Comparison of ENCODE assay signal across 12 cellular contexts in the genomic region with DNA sequence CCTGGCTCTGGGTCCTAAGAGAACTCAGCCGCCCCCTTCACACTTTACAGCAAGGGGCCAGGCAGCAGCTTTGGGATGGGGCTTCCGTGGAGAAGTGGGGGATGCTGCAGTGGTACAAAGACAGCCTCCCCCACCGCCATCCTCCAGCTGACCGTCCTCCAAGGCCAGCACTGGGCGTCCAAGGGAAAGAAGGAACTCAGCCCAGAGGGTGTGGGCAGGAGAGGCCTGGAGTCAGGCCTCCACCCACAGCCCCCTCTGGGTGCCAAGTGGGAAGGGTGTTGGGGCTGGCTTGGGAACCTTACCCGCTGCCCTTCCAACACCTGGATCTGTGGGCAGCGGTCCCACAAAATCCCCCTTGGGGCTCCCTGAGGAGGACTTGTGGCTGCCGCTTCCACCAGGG. TPM values are rescaled to one million over a fixed set of nuclear protein-coding genes. Genes with fewer than 3 reads are reported as not detected.
A peak's percentile ranks its signal among the peaks of the same experiment; 100 is the strongest.
DNase-seq lines count a peak whose midpoint lies in the region; ATAC-seq and TF ChIP-seq lines count a peak whose summit lies in the region.
"Had no signal": no experiment of that assay in that cellular context is flagged by ENCODE, and none has a peak within 500 bp of the region (broad histone marks: within the 10 kb centered on the region; RNA-seq: fewer than 3 reads in every experiment).

No MANE protein-coding gene starts in this region.

- H3K4me3 ChIP-seq in left ventricle myocardium inferior (peak overlapping the region; percentile 74), uterus (no peak overlapping the region)
- H3K4me3 ChIP-seq in naive thymus-derived CD4-positive, alpha-beta T cell (ENCODE audit: low read length), result peak overlapping the region; percentile 94

- H3K27me3 Mint-ChIP-seq in activated T-helper 2 cell treated with anti-CD3 and anti-CD28 coated beads, Interferon-gamma antibody, Interleukin-2, Interleukin-4, amounts not matched to agents 10 μg/mL and 5 μg/mL and 100 μg/mL, durations not matched to agents 14 hours and 24 hours and 36 hours (ENCODE audit: low read depth), result peaks cover 8% of the 10 kb centered on the region
- peaks cover 0 to 2% (median 0%) of the 10 kb centered on the region in 5 donors for H3K27me3 Mint-ChIP-seq in naive thymus-derived CD4-positive, alpha-beta T cell

- POLR2A ChIA-PET in naive thymus-derived CD4-positive, alpha-beta T cell (lab: Charles Lee), result interaction anchor here (0.6 to 10.8 kb wide), 9 partner anchors 8 to 224 kb away, joined by 3 to 552 read pairs (median 5); partner anchors contain the start of genes GMEB2, LIME1, PPDPF and RTEL1

- H3K36me3 ChIP-seq in left ventricle myocardium inferior, result no peaks in the 10 kb centered on the region
- H3K36me3 ChIP-seq in naive thymus-derived CD4-positive, alpha-beta T cell (ENCODE audit: control insufficient read depth in 2 of 3, insufficient read depth in 3 of 3, low read length in 3 of 3), result peaks cover 0 to 9% (median 0%) of the 10 kb centered on the region in 3 experiments
- H3K36me3 ChIP-seq in uterus, result no peaks in the 10 kb centered on the region

- H3K9me3 Mint-ChIP-seq in activated T-helper 2 cell treated with anti-CD3 and anti-CD28 coated beads, Interferon-gamma antibody, Interleukin-2, Interleukin-4, amounts not matched to agents 10 μg/mL and 5 μg/mL and 100 μg/mL, durations not matched to agents 14 hours and 24 hours and 36 hours, result no peaks in the 10 kb centered on the region
- no peaks in the 10 kb centered on the region for H3K9me3 Mint-ChIP-seq in naive thymus-derived CD4-positive, alpha-beta T cell
- H3K9me3 Mint-ChIP-seq: brain had no signal

- intact Hi-C loops in left ventricle myocardium inferior (cut with micrococcal nuclease) (no loop called here), left cardiac atrium (cut with DNase I) (no loop called here), uterus (cut with DNase I; ENCODE audit: low total_unique reads) (no loop called here)
- intact Hi-C loops in activated T-helper 2 cell treated with anti-CD3 and anti-CD28 coated beads, Interferon-gamma antibody, Interleukin-2, Interleukin-4, amounts not matched to agents 10 μg/mL and 5 μg/mL and 100 μg/mL, durations not matched to agents 14 hours and 24 hours and 36 hours (cut with micrococcal nuclease), result no loop called here
- intact Hi-C loops in naive thymus-derived CD4-positive, alpha-beta T cell (cut with micrococcal nuclease), result no loop called here

- no peak for TF ChIP-seq CTCF in left ventricle myocardium inferior (IDR thresholded peaks at IDR 0.05; ENCODE audit: borderline replicate concordance)
- no peak for TF ChIP-seq CTCF in uterus (IDR thresholded peaks at IDR 0.05)

- H3K27ac ChIP-seq in left ventricle myocardium inferior (replicated peaks) (peak overlapping the region; percentile 97), uterus (peak overlapping the region; percentile 5 to 73)
- H3K27ac ChIP-seq in naive thymus-derived CD4-positive, alpha-beta T cell (ENCODE audit: low read depth, low read length), result peak overlapping the region; percentile 78

- H3K27me3 ChIP-seq in left ventricle myocardium inferior (ENCODE audit: low read depth) (no peaks in the 10 kb centered on the region), uterus (no peaks in the 10 kb centered on the region)
- H3K27me3 ChIP-seq in naive thymus-derived CD4-positive, alpha-beta T cell (ENCODE audit: control insufficient read depth in 2 of 2, insufficient read depth in 2 of 2, low read length in 2 of 2), result no peaks in the 10 kb centered on the region

- H3K4me1 Mint-ChIP-seq in activated T-helper 2 cell treated with anti-CD3 and anti-CD28 coated beads, Interferon-gamma antibody, Interleukin-2, Interleukin-4, amounts not matched to agents 10 μg/mL and 5 μg/mL and 100 μg/mL, durations not matched to agents 14 hours and 24 hours and 36 hours (ENCODE audit: low read depth), result peaks cover 38% of the 10 kb centered on the region
- H3K4me1 Mint-ChIP-seq in naive thymus-derived CD4-positive, alpha-beta T cell, result peaks cover 23 to 49% (median 37%) of the 10 kb centered on the region in 7 donors

- CTCF ChIA-PET in naive thymus-derived CD4-positive, alpha-beta T cell (lab: Charles Lee), result no interaction called here

- H3K9me3 ChIP-seq in left ventricle myocardium inferior (replicated peaks) (no peaks in the 10 kb centered on the region), uterus (no peaks in the 10 kb centered on the region)
- H3K9me3 ChIP-seq in naive thymus-derived CD4-positive, alpha-beta T cell (ENCODE audit: control insufficient read depth in 2 of 3, low read length in 3 of 3), result no peaks in the 10 kb centered on the region

- no peak for DNase-seq in left ventricle myocardium inferior
- no peak for DNase-seq in left cardiac atrium
- no peak for DNase-seq in activated T-helper 2 cell treated with anti-CD3 and anti-CD28 coated beads, Interferon-gamma antibody, Interleukin-2, Interleukin-4, amounts not matched to agents 10 μg/mL and 5 μg/mL and 100 μg/mL, durations not matched to agents 14 hours and 24 hours and 36 hours (ENCODE audit: low spot score)
- no peak for DNase-seq in naive thymus-derived CD4-positive, alpha-beta T cell
- no peak for DNase-seq in uterus
- DNase-seq in MV-4-11 (lab: John Stamatoyannopoulos, UW), result no peak
- DNase-seq in NOMO-1 treated with DMSO at 0.1 percent for 48 hours (lab: John Stamatoyannopoulos, UW; ENCODE audit: unreplicated experiment), result no peak
- DNase-seq: NCI-H69, nucleus accumbens had no signal

- ATAC-seq in left cardiac atrium, result no peak
- no peak for ATAC-seq in naive thymus-derived CD4-positive, alpha-beta T cell
- ATAC-seq in GM18502 (IDR thresholded peaks at IDR 0.05; ENCODE audit: poor library complexity, unreplicated experiment), result no peak
- ATAC-seq: esophagus mucosa had no signal

- peaks cover 33% of the 10 kb centered on the region for H3K4me1 ChIP-seq in left ventricle myocardium inferior
- peaks cover 27 to 37% of the 10 kb centered on the region in 2 donors for H3K4me1 ChIP-seq in naive thymus-derived CD4-positive, alpha-beta T cell (ENCODE audit: control insufficient read depth in 2 of 2, insufficient read depth in 2 of 2, low read length in 2 of 2)
- H3K4me1 ChIP-seq in uterus, result peaks cover 0 to 9% of the 10 kb centered on the region in 2 donors

- H3K27ac Mint-ChIP-seq in activated T-helper 2 cell treated with anti-CD3 and anti-CD28 coated beads, Interferon-gamma antibody, Interleukin-2, Interleukin-4, amounts not matched to agents 10 μg/mL and 5 μg/mL and 100 μg/mL, durations not matched to agents 14 hours and 24 hours and 36 hours, result peak overlapping the region; percentile 99
- peak overlapping the region; percentile 98 to 100 (median 100) for H3K27ac Mint-ChIP-seq in naive thymus-derived CD4-positive, alpha-beta T cell

- H3K4me3 Mint-ChIP-seq in activated T-helper 2 cell treated with anti-CD3 and anti-CD28 coated beads, Interferon-gamma antibody, Interleukin-2, Interleukin-4, amounts not matched to agents 10 μg/mL and 5 μg/mL and 100 μg/mL, durations not matched to agents 14 hours and 24 hours and 36 hours (ENCODE audit: low read depth), result peak overlapping the region; percentile 86
- H3K4me3 Mint-ChIP-seq in naive thymus-derived CD4-positive, alpha-beta T cell, result peak overlapping the region; percentile 85 to 97 (median 94)
- H3K4me3 Mint-ChIP-seq: brain had no signal

- TF ChIP-seq POLR2A in uterus (IDR thresholded peaks at IDR 0.05), result no peak

- no peaks in the 10 kb centered on the region for H3K36me3 Mint-ChIP-seq in activated T-helper 2 cell treated with anti-CD3 and anti-CD28 coated beads, Interferon-gamma antibody, Interleukin-2, Interleukin-4, amounts not matched to agents 10 μg/mL and 5 μg/mL and 100 μg/mL, durations not matched to agents 14 hours and 24 hours and 36 hours (ENCODE audit: low read depth)
- H3K36me3 Mint-ChIP-seq in naive thymus-derived CD4-positive, alpha-beta T cell, result peaks cover 0 to 7% (median 5%) of the 10 kb centered on the region in 5 donors
- H3K36me3 Mint-ChIP-seq: brain had no signal

RNA-seq across cellular contexts. Expression of gene STMN3, which starts 13.1 kb away (rescaled TPM):
- total RNA-seq in left ventricle myocardium inferior (4.6 TPM), left cardiac atrium (1 to 10 TPM; 6.9 to 8.4 TPM), uterus (10 to 100 TPM in 3 of 4 donors, 1 to 10 TPM in 1; 9.2 to 30.5 (median 20.9) TPM)
- total RNA-seq in activated T-helper 2 cell treated with anti-CD3 and anti-CD28 coated beads, Interferon-gamma antibody, Interleukin-2, Interleukin-4, amounts not matched to agents 10 μg/mL and 5 μg/mL and 100 μg/mL, durations not matched to agents 14 hours and 24 hours and 36 hours, result 6.5 and 7.1 TPM in 2 replicates
- 100 to 1,000 TPM in 2 of 5 experiments, 10 to 100 TPM in 3; 34.2 to 122 (median 70.3) TPM for total RNA-seq in naive thymus-derived CD4-positive, alpha-beta T cell
- polyA plus RNA-seq in naive thymus-derived CD4-positive, alpha-beta T cell, result 10 to 100 TPM; 33.5 to 37.0 TPM

RNA-seq across cellular contexts. Expression of gene GMEB2, which starts 13.2 kb away (rescaled TPM):
- 5.3 TPM for total RNA-seq in left ventricle myocardium inferior
- total RNA-seq in left cardiac atrium, result 1 to 10 TPM; 5.7 to 7.9 TPM
- 12.4 and 13.6 TPM in 2 replicates for total RNA-seq in activated T-helper 2 cell treated with anti-CD3 and anti-CD28 coated beads, Interferon-gamma antibody, Interleukin-2, Interleukin-4, amounts not matched to agents 10 μg/mL and 5 μg/mL and 100 μg/mL, durations not matched to agents 14 hours and 24 hours and 36 hours
- 10 to 100 TPM; 17.4 to 30.2 (median 24.6) TPM for total RNA-seq in naive thymus-derived CD4-positive, alpha-beta T cell
- polyA plus RNA-seq in naive thymus-derived CD4-positive, alpha-beta T cell, result 10 to 100 TPM; 11.0 to 21.9 TPM
- 10 to 100 TPM in 2 of 4 donors, 1 to 10 TPM in 2; 2.1 to 24.8 (median 11.5) TPM for total RNA-seq in uterus

RNA-seq across cellular contexts. Expression of gene RTEL1, which starts 18.0 kb away (rescaled TPM):
- total RNA-seq in left ventricle myocardium inferior (9.6 TPM), left cardiac atrium (10 to 100 TPM; 13.5 to 17.3 TPM), uterus (10 to 100 TPM; 17.4 to 56.5 (median 26.6) TPM)
- total RNA-seq in activated T-helper 2 cell treated with anti-CD3 and anti-CD28 coated beads, Interferon-gamma antibody, Interleukin-2, Interleukin-4, amounts not matched to agents 10 μg/mL and 5 μg/mL and 100 μg/mL, durations not matched to agents 14 hours and 24 hours and 36 hours, result 44.0 and 46.9 TPM in 2 replicates
- total RNA-seq in naive thymus-derived CD4-positive, alpha-beta T cell, result 10 to 100 TPM; 28.4 to 47.2 (median 32.4) TPM
- 1 to 10 TPM; 1.9 to 8.6 TPM for polyA plus RNA-seq in naive thymus-derived CD4-positive, alpha-beta T cell

RNA-seq across cellular contexts. Expression of gene TNFRSF6B, which starts 56.4 kb away (rescaled TPM):
- 0.27 TPM for total RNA-seq in left ventricle myocardium inferior
- total RNA-seq in left cardiac atrium, result 10 to 100 TPM in 1 of 2 donors, 1 to 10 TPM in 1; 1.4 to 10.1 TPM
- not detected in 2 replicates for total RNA-seq in activated T-helper 2 cell treated with anti-CD3 and anti-CD28 coated beads, Interferon-gamma antibody, Interleukin-2, Interleukin-4, amounts not matched to agents 10 μg/mL and 5 μg/mL and 100 μg/mL, durations not matched to agents 14 hours and 24 hours and 36 hours
- total RNA-seq in naive thymus-derived CD4-positive, alpha-beta T cell, result under 1 TPM in 1 of 5 experiments, not detected in 4; 0.74 TPM
- under 1 TPM in 1 of 2 donors, not detected in 1; 0.22 TPM for polyA plus RNA-seq in naive thymus-derived CD4-positive, alpha-beta T cell
- total RNA-seq in uterus, result 1 to 10 TPM in 1 of 4 donors, under 1 TPM in 1, not detected in 2; 0.83 to 4.1 TPM

Comparison
In these comparisons a context has a peak if more than half of its experiments do, and no peak if none do; other contexts are left out.
1. H3K27ac ChIP-seq: peak in every context shown above with its lines; median percentile 97 in left ventricle myocardium inferior; 78 in naive thymus-derived CD4-positive, alpha-beta T cell; 39 in uterus.
2. H3K4me3 ChIP-seq: peak in left ventricle myocardium inferior (single experiment) and naive thymus-derived CD4-positive, alpha-beta T cell (single experiment); none in uterus (0 of 2).